In the genomic region with DNA sequence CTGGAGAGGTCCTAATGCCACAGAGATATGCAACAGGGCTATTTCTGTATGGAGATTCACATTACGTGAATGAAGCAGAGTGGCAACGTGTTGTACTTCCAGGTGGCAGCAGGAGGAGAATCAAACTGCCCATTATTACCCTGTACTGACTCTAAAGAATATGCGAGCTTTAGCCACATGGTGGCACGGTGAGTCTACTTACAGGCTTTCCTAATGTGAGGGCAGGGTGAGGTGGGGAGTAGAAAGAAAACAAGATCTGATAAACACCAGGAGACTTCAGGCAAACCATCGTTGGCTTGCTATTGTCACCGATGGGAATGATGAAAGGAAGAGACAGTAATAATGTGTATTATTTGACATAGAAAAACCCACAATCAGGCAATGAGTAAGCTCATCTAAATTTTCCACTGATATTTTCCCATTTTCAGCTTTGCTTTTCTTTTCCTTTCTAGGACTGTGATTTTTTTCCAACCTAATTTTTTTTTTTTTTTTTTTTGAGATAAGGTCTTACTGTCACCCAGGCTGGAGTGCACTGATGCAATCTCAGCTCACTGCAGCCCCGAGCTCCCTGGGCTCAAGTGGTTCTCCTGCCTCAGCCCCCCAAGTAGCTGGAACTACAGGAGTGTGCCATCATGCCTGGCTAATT, we compare ENCODE assay signal across 8 cellular contexts.
A peak's percentile ranks its signal among the peaks of the same experiment; 100 is the strongest.
DNase-seq lines count a peak whose midpoint lies in the region; ATAC-seq and TF ChIP-seq lines count a peak whose summit lies in the region.

No MANE protein-coding gene starts in this region.

- H3K9me3 Mint-ChIP-seq in activated T-cell treated with anti-CD3 and anti-CD28 coated beads, Interleukin-2, amount 50 U/mL, for 4 hours: no peaks in the 10 kb centered on the region

- intact Hi-C loops in PC-9 (cut with micrococcal nuclease; ENCODE audit: unreplicated experiment): loop anchor here (1.0 kb wide), 3 partner anchors 154 to 347 kb away; a partner anchor contains a TSS

- peak overlapping the region; percentile 11 for H3K4me2 ChIP-seq in PC-9

- no peak for TF ChIP-seq EP300 in Ishikawa (IDR thresholded peaks at IDR 0.05; ENCODE audit: borderline replicate concordance)
- TF ChIP-seq EP300 in upper lobe of left lung (IDR thresholded peaks at IDR 0.05): no peak

- no TSS peak for BruUV-seq in PC-9 (replicated peaks; lab: Mats Ljungman, UMichigan)

- no peak for TF ChIP-seq POLR2A in upper lobe of left lung (IDR thresholded peaks at IDR 0.05)

- H3K4me1 ChIP-seq in PC-9 (replicated peaks; ENCODE audit: insufficient read depth) (peaks cover 5% of the 10 kb centered on the region; the same call in 1 of the 2 replicates), upper lobe of left lung (peaks cover 3 to 12% (median 6%) of the 10 kb centered on the region in 4 donors)

- TF ChIP-seq RAD21 in Ishikawa (IDR thresholded peaks at IDR 0.05; ENCODE audit: low read depth): peak; percentile 100

- no peaks in the 10 kb centered on the region for H3K9me3 ChIP-seq in PC-9 (ENCODE audit: insufficient read depth, low read depth)
- no peaks in the 10 kb centered on the region for H3K9me3 ChIP-seq in upper lobe of left lung

- H3K27me3 ChIP-seq in PC-9 (ENCODE audit: insufficient read depth, low read depth): no peaks in the 10 kb centered on the region
- H3K27me3 ChIP-seq in upper lobe of left lung: no peaks in the 10 kb centered on the region

- no peaks in the 10 kb centered on the region for H4K20me1 ChIP-seq in PC-9 (ENCODE audit: insufficient read depth)

- DNase-seq in EH (ENCODE audit: low read depth): peak; percentile 81
- DNase-seq in PC-9: peak; percentile 67 to 75
- DNase-seq in activated T-cell treated with anti-CD3 and anti-CD28 coated beads, Interleukin-2, amount 50 U/mL, for 4 hours: peak; percentile 18
- peak; percentile 88 for DNase-seq in fibroblast of pulmonary artery (ENCODE audit: low read depth)
- peak in 49 of 56 donors; percentile 0 to 80 (median 29) for DNase-seq in nucleus accumbens (lab: John Stamatoyannopoulos, UW)
- DNase-seq in upper lobe of left lung: peak in 1 of 2 donors; percentile 70

- H3K4me3 Mint-ChIP-seq in activated T-cell treated with anti-CD3 and anti-CD28 coated beads, Interleukin-2, amount 50 U/mL, for 4 hours: no peak overlapping the region

- peaks cover 2% of the 10 kb centered on the region for H3K4me1 Mint-ChIP-seq in activated T-cell treated with anti-CD3 and anti-CD28 coated beads, Interleukin-2, amount 50 U/mL, for 4 hours (ENCODE audit: low read depth)

- no peaks in the 10 kb centered on the region for H3K36me3 Mint-ChIP-seq in activated T-cell treated with anti-CD3 and anti-CD28 coated beads, Interleukin-2, amount 50 U/mL, for 4 hours (ENCODE audit: insufficient read depth)

- H3K27me3 Mint-ChIP-seq in activated T-cell treated with anti-CD3 and anti-CD28 coated beads, Interleukin-2, amount 50 U/mL, for 4 hours (ENCODE audit: low read depth): no peaks in the 10 kb centered on the region

- H3K27ac ChIP-seq in PC-9 (peak overlapping the region; percentile 36; the same call in 1 of the 2 replicates), upper lobe of left lung (no peak overlapping the region)

- ATAC-seq in GM21723 (IDR thresholded peaks at IDR 0.05; ENCODE audit: unreplicated experiment) (peak; percentile 95), upper lobe of left lung (ENCODE audit: low FRiP score in 2 of 2) (peak; percentile 92 to 93)
- peak; percentile 87 to 92 for ATAC-seq in activated T-cell treated with anti-CD3 and anti-CD28 coated beads, Interleukin-2, amount 50 U/mL, for 4 hours

- H2AFZ ChIP-seq in PC-9: no peak overlapping the region

- CTCF ChIA-PET in PC-9 (lab: Charles Lee): interaction anchor here (0.6 to 0.9 kb wide), 4 partner anchors 203 to 1882 kb away, joined by 3 to 17 read pairs (median 5); a partner anchor contains a TSS

- POLR2A ChIA-PET in PC-9 (lab: Charles Lee; ENCODE audit: unreplicated experiment): interaction anchor here (0.6 kb wide), 2 partner anchors 164 to 347 kb away, joined by 6 to 11 read pairs; a partner anchor contains a TSS

- no peaks in the 10 kb centered on the region for H3K79me2 ChIP-seq in PC-9 (ENCODE audit: low read depth)

- H3K4me3 ChIP-seq in PC-9 (no peak overlapping the region), fibroblast of pulmonary artery (replicated peaks; ENCODE audit: low read depth, low read length) (no peak overlapping the region), upper lobe of left lung (no peak overlapping the region)

- H3F3A ChIP-seq in PC-9 (ENCODE audit: insufficient read depth, low read depth): no peaks in the 10 kb centered on the region

- WGBS in upper lobe of left lung, 2 donors: 11% methylated on average over 7 of the region's 7 CpGs

- peak; percentile 82 for TF ChIP-seq CTCF in PC-9 (conservative IDR thresholded peaks at IDR 0.05)
- peak; percentile 85 for TF ChIP-seq CTCF in fibroblast of pulmonary artery (IDR thresholded peaks at IDR 0.05; ENCODE audit: low read length, missing control alignments)
- TF ChIP-seq CTCF in upper lobe of left lung (IDR thresholded peaks at IDR 0.05): peak; percentile 64 to 91 (median 80)

- no peaks in the 10 kb centered on the region for H3K9me2 ChIP-seq in PC-9 (ENCODE audit: insufficient read depth)

- H3K36me3 ChIP-seq in PC-9 (ENCODE audit: low read depth) (no peaks in the 10 kb centered on the region), upper lobe of left lung (no peaks in the 10 kb centered on the region)

TF ChIP-seq in Ishikawa, 13 proteins besides CTCF, POLR2A, EP300 and RAD21:
- no peak for TF ChIP-seq TEAD4 (IDR thresholded peaks at IDR 0.05)
